ENCODE assay signal across 17 cellular contexts in the genomic region with DNA sequence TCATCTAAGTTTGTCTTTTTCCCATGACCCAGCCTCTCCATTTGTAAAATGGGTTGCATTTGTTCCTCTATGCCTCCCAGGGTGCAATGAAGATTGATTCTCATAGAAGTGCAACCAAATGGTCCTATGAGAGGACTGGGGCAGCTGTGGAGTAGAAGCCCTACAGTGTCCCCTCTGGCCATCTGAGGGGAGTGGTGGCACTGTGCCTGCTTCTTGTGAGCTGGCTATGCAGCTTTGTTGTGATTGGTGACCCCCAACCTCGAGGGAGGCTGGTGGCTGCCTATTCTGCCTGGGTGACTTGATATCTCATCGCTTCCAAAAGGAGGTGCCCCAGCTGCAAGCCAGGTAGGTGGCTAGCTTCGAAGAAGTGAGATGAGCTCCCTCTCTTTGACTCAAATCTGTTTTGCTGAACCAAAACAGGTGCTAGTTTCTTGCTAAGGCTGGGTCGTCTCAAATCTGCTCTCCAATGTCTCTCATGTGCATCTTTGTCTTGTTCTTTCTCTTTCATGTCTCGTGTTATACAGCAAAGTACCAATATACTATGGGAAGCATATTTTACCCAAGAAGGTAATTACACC. TPM values are rescaled to one million over a fixed set of nuclear protein-coding genes. Genes with fewer than 3 reads are reported as not detected.
DNase-seq lines count a peak whose midpoint lies in the region; ATAC-seq and TF ChIP-seq lines count a peak whose summit lies in the region.
"Had no signal": no experiment of that assay in that cellular context is flagged by ENCODE, and none has a peak within 500 bp of the region (broad histone marks: within the 10 kb centered on the region; RNA-seq: fewer than 3 reads in every experiment).

No MANE protein-coding gene starts in this region.

- intact Hi-C loops in uterus (cut with DNase I; ENCODE audit: low total_unique reads) = no loop called here

- no peaks in the 10 kb centered on the region for H3K9me3 Mint-ChIP-seq in osteocyte (ENCODE audit: unreplicated experiment)
- H3K9me3 Mint-ChIP-seq: activated naive CD8-positive, alpha-beta T cell treated with anti-CD3 and anti-CD28 coated beads, Interleukin-2, amount 10 ng/mL, durations not matched to agents 7 days and 5 days; immature natural killer cell had no signal

- H3K36me3 ChIP-seq in effector memory CD4-positive, alpha-beta T cell (ENCODE audit: control insufficient read depth, insufficient read depth, low read length) = no peaks in the 10 kb centered on the region
- no peaks in the 10 kb centered on the region for H3K36me3 ChIP-seq in uterus

- no peaks in the 10 kb centered on the region for H3K9me3 ChIP-seq in effector memory CD4-positive, alpha-beta T cell (ENCODE audit: control insufficient read depth, low read length)
- no peaks in the 10 kb centered on the region for H3K9me3 ChIP-seq in uterus

- DNase-seq in DMS 273 (lab: John Stamatoyannopoulos, UW; ENCODE audit: unreplicated experiment) (peak; percentile 17), DMS 273 treated with DMSO at 0.1 percent for 48 hours (lab: John Stamatoyannopoulos, UW) (no peak), osteocyte (ENCODE audit: extremely low spot score, unreplicated experiment) (no peak), uterus (no peak)
- no peak for DNase-seq in effector memory CD4-positive, alpha-beta T cell
- DNase-seq: activated naive CD8-positive, alpha-beta T cell treated with anti-CD3 and anti-CD28 coated beads, Interleukin-2, amount 10 ng/mL, durations not matched to agents 7 days and 5 days; COR-L47; foreskin keratinocyte; immature natural killer cell; midbrain; NCI-H2107; small intestine had no signal

- H3K27ac ChIP-seq in effector memory CD4-positive, alpha-beta T cell (ENCODE audit: insufficient read depth, low read length, poor library complexity, severe bottlenecking) = peak overlapping the region; percentile 5
- H3K27ac ChIP-seq in uterus = no peak overlapping the region
- H3K27ac ChIP-seq: 22Rv1, foreskin keratinocyte, SK-N-MC had no signal

- H3K4me3 Mint-ChIP-seq in osteocyte (ENCODE audit: unreplicated experiment) = no peak overlapping the region
- H3K4me3 Mint-ChIP-seq: activated naive CD8-positive, alpha-beta T cell treated with anti-CD3 and anti-CD28 coated beads, Interleukin-2, amount 10 ng/mL, durations not matched to agents 7 days and 5 days; immature natural killer cell had no signal

- H3K36me3 Mint-ChIP-seq in osteocyte (ENCODE audit: unreplicated experiment) = no peaks in the 10 kb centered on the region
- H3K36me3 Mint-ChIP-seq: activated naive CD8-positive, alpha-beta T cell treated with anti-CD3 and anti-CD28 coated beads, Interleukin-2, amount 10 ng/mL, durations not matched to agents 7 days and 5 days had no signal

- no peak for TF ChIP-seq CTCF in osteocyte (IDR thresholded peaks at IDR 0.05)
- TF ChIP-seq CTCF in uterus (IDR thresholded peaks at IDR 0.05) = no peak

- no peak for TF ChIP-seq POLR2A in uterus (IDR thresholded peaks at IDR 0.05)

- no peak overlapping the region for H3K4me3 ChIP-seq in effector memory CD4-positive, alpha-beta T cell (ENCODE audit: insufficient read depth, low read depth, low read length, poor library complexity, severe bottlenecking)
- H3K4me3 ChIP-seq in uterus = no peak overlapping the region
- H3K4me3 ChIP-seq: SK-N-MC had no signal

- peaks cover 23% of the 10 kb centered on the region for H3K4me1 ChIP-seq in effector memory CD4-positive, alpha-beta T cell (ENCODE audit: control insufficient read depth, insufficient read depth, low read length, poor library complexity, severe bottlenecking)
- no peaks in the 10 kb centered on the region for H3K4me1 ChIP-seq in uterus
- H3K4me1 ChIP-seq: foreskin keratinocyte had no signal

- no peak overlapping the region for H3K27ac Mint-ChIP-seq in osteocyte (ENCODE audit: unreplicated experiment)
- H3K27ac Mint-ChIP-seq: activated naive CD8-positive, alpha-beta T cell treated with anti-CD3 and anti-CD28 coated beads, Interleukin-2, amount 10 ng/mL, durations not matched to agents 7 days and 5 days; immature natural killer cell had no signal

- H3K4me1 Mint-ChIP-seq in osteocyte (ENCODE audit: unreplicated experiment) = peaks cover 1% of the 10 kb centered on the region
- H3K4me1 Mint-ChIP-seq: immature natural killer cell had no signal

- peak; percentile 48 for ATAC-seq in GM21447 (IDR thresholded peaks at IDR 0.05; ENCODE audit: unreplicated experiment)
- peak; percentile 44 for ATAC-seq in HG03135 (IDR thresholded peaks at IDR 0.05; ENCODE audit: unreplicated experiment)
- no peak for ATAC-seq in HG03565 (IDR thresholded peaks at IDR 0.05; ENCODE audit: unreplicated experiment)
- ATAC-seq: foreskin keratinocyte had no signal

- H3K27me3 ChIP-seq in effector memory CD4-positive, alpha-beta T cell (replicated peaks; ENCODE audit: control insufficient read depth, insufficient read depth, low read length, poor library complexity, severe bottlenecking) = no peaks in the 10 kb centered on the region
- H3K27me3 ChIP-seq in uterus = no peaks in the 10 kb centered on the region
- H3K27me3 ChIP-seq: foreskin keratinocyte had no signal

- peaks cover 8% of the 10 kb centered on the region for H3K27me3 Mint-ChIP-seq in osteocyte (ENCODE audit: unreplicated experiment)
- H3K27me3 Mint-ChIP-seq: activated naive CD8-positive, alpha-beta T cell treated with anti-CD3 and anti-CD28 coated beads, Interleukin-2, amount 10 ng/mL, durations not matched to agents 7 days and 5 days had no signal

RNA-seq across cellular contexts. Expression of gene TXLNB, which starts 33.9 kb away (rescaled TPM):
- total RNA-seq in osteocyte (0.08 TPM in 1 of 2 replicates, not detected in the other), uterus (1 to 10 TPM in 3 of 4 donors, under 1 TPM in 1; 0.26 to 2.5 (median 1.9) TPM)
- total RNA-seq: foreskin keratinocyte had no signal
